24 cellular contexts compared by ENCODE assay signal in genomic region chrX:134452591-134452990, GRCh38.
"Had no signal": no experiment of that assay in that cellular context is flagged by ENCODE, and none has a peak within 500 bp of the region (broad histone marks: within the 10 kb centered on the region; RNA-seq: fewer than 3 reads in every experiment).

No MANE protein-coding gene starts in this region.

- H3K4me3 ChIP-seq: gastrocnemius medialis, left ventricle myocardium inferior, lower lobe of right lung, suprapubic skin, thyroid gland, uterus had no signal

- H3K27me3 ChIP-seq: gastrocnemius medialis, suprapubic skin, thyroid gland, uterus had no signal

- H3K4me1 ChIP-seq: gastrocnemius medialis, left ventricle myocardium inferior, lower lobe of right lung, suprapubic skin, thyroid gland, uterus had no signal

- H3K9me3 Mint-ChIP-seq: naive B cell; stimulated activated effector memory CD8-positive, alpha-beta T cell treated with anti-CD3 and anti-CD28 coated beads, Interleukin-12 subunit alpha, Interleukin-12 subunit beta, amount 100 ng/mL, for 72 hours; type B pancreatic cell had no signal

- H3K36me3 ChIP-seq: gastrocnemius medialis, left ventricle myocardium inferior, lower lobe of right lung, suprapubic skin, thyroid gland, uterus had no signal

- DNase-seq: cerebellar nuclear complex; dermis blood vessel endothelial cell; effector CD4-positive, alpha-beta T cell; endodermal cell; gastrocnemius medialis; glutamatergic neuron; immature natural killer cell; left ventricle myocardium inferior; lower lobe of right lung; mesenchymal stem cell; midbrain; naive B cell; posterior cingulate gyrus; stimulated activated CD4-positive, alpha-beta T cell treated with anti-CD3 and anti-CD28 coated beads, Interleukin-12 subunit alpha, Interleukin-12 subunit beta, amount 100 ng/mL, for 4 hours; stimulated activated CD4-positive, alpha-beta T cell treated with anti-CD3 and anti-CD28 coated beads, Interleukin-2, amount 100 ng/mL, for 48 hours; stimulated activated CD8-positive, alpha-beta memory T cell treated with anti-CD3 and anti-CD28 coated beads, Interleukin-4, amount 100 ng/mL, for 48 hours; stimulated activated naive CD8-positive, alpha-beta T cell treated with anti-CD3 and anti-CD28 coated beads, Interleukin-15, Interleukin-2, amounts not matched to agents 100 U/mL and 50 U/mL, for 24 hours; thyroid gland; uterus had no signal

- H3K9me3 ChIP-seq: gastrocnemius medialis, left ventricle myocardium inferior, lower lobe of right lung, suprapubic skin, thyroid gland, uterus had no signal

- H3K27ac ChIP-seq: gastrocnemius medialis, left ventricle myocardium inferior, lower lobe of right lung, suprapubic skin, thyroid gland, uterus had no signal

- H3K36me3 Mint-ChIP-seq: immature natural killer cell; naive B cell; stimulated activated effector memory CD8-positive, alpha-beta T cell treated with anti-CD3 and anti-CD28 coated beads, Interleukin-12 subunit alpha, Interleukin-12 subunit beta, amount 100 ng/mL, for 72 hours; type B pancreatic cell had no signal

- H3K4me1 Mint-ChIP-seq: endodermal cell; immature natural killer cell; nephron; stimulated activated effector memory CD8-positive, alpha-beta T cell treated with anti-CD3 and anti-CD28 coated beads, Interleukin-12 subunit alpha, Interleukin-12 subunit beta, amount 100 ng/mL, for 72 hours had no signal

- H3K27ac Mint-ChIP-seq: endodermal cell; immature natural killer cell; nephron; stimulated activated effector memory CD8-positive, alpha-beta T cell treated with anti-CD3 and anti-CD28 coated beads, Interleukin-12 subunit alpha, Interleukin-12 subunit beta, amount 100 ng/mL, for 72 hours; type B pancreatic cell had no signal

- H3K27me3 Mint-ChIP-seq: naive B cell, type B pancreatic cell had no signal

- H3K4me3 Mint-ChIP-seq: endodermal cell; immature natural killer cell; nephron; stimulated activated effector memory CD8-positive, alpha-beta T cell treated with anti-CD3 and anti-CD28 coated beads, Interleukin-12 subunit alpha, Interleukin-12 subunit beta, amount 100 ng/mL, for 72 hours; type B pancreatic cell had no signal

- ATAC-seq: gastrocnemius medialis; lower lobe of right lung; sciatic nerve; stimulated activated effector memory CD8-positive, alpha-beta T cell treated with anti-CD3 and anti-CD28 coated beads, Interleukin-12 subunit alpha, Interleukin-12 subunit beta, amount 100 ng/mL, for 72 hours; stimulated activated naive CD8-positive, alpha-beta T cell treated with anti-CD3 and anti-CD28 coated beads, Interleukin-15, Interleukin-2, amounts not matched to agents 100 U/mL and 50 U/mL, for 24 hours had no signal
